21 cellular contexts compared by ENCODE assay signal in genomic region chr7:122767339-122767738, GRCh38.
DNase-seq lines count a peak whose midpoint lies in the region; ATAC-seq, FAIRE-seq and TF ChIP-seq lines count a peak whose summit lies in the region.
"Had no signal": no experiment of that assay in that cellular context is flagged by ENCODE, and none has a peak within 500 bp of the region (broad histone marks: within the 10 kb centered on the region; RNA-seq: fewer than 3 reads in every experiment).

No MANE protein-coding gene starts in this region.

- POLR2A ChIA-PET in A673 (lab: Charles Lee; ENCODE audit: low non-redundant PET) (no interaction called here), H1 (lab: Charles Lee; ENCODE audit: partially characterized antibody) (no interaction called here)

- H3K27me3 ChIP-seq in A673 (replicated peaks; ENCODE audit: insufficient read depth, low read depth, low read length, poor library complexity) (no peaks in the 10 kb centered on the region), HUES64 (ENCODE audit: insufficient read depth, low read length) (no peaks in the 10 kb centered on the region), H1 (replicated peaks in 1 of 4; ENCODE audit: control insufficient read depth in 3 of 4, extremely low read depth in 1 of 4, insufficient read depth in 3 of 4, low read length in 3 of 4) (no peaks in the 10 kb centered on the region), neuronal stem cell (ENCODE audit: control insufficient read depth in 3 of 3, insufficient read depth in 3 of 3, low read depth in 1 of 3, low read length in 3 of 3) (no peaks in the 10 kb centered on the region)

- H2BK5ac ChIP-seq in H1 (ENCODE audit: low read depth, low read length) (no peak overlapping the region), neuronal stem cell (ENCODE audit: low read length) (no peak overlapping the region)

- peaks cover 55% of the 10 kb centered on the region for H3K4me1 ChIP-seq in A673 (ENCODE audit: insufficient read depth, low read length, poor library complexity, severe bottlenecking)
- peaks cover 44% of the 10 kb centered on the region for H3K4me1 ChIP-seq in HUES64 (ENCODE audit: insufficient read depth, low read length)
- peaks cover 1 to 7% (median 5%) of the 10 kb centered on the region in 4 experiments; a peak in 5 of 7 replicates for H3K4me1 ChIP-seq in H1 (replicated peaks in 1 of 4; ENCODE audit: control insufficient read depth in 3 of 4, insufficient read depth in 4 of 4, low read length in 3 of 4)
- H3K4me1 ChIP-seq in neuronal stem cell (ENCODE audit: control insufficient read depth in 2 of 2, insufficient read depth in 1 of 2, low read depth in 1 of 2, low read length in 2 of 2), result peaks cover 0 to 12% of the 10 kb centered on the region in 2 donors

- TF ChIP-seq EP300 in H1 (IDR thresholded peaks at IDR 0.05; ENCODE audit: borderline replicate concordance in 1 of 2, low read depth in 2 of 2, low read length in 2 of 2), result peak in 1 of 2 experiments; percentile 53; a peak in 1 of 3 replicates

- no peak overlapping the region for H3K14ac ChIP-seq in H1 (ENCODE audit: insufficient read length)
- H3K14ac ChIP-seq in neuronal stem cell (ENCODE audit: low read length), result no peak overlapping the region

- H2AFZ ChIP-seq in H1 (ENCODE audit: low read length) (no peak overlapping the region), neuronal stem cell (ENCODE audit: low read length) (no peak overlapping the region)

- H3K4ac ChIP-seq in H1 (replicated peaks; ENCODE audit: insufficient read length, low read depth, low read length) (no peak overlapping the region), neuronal stem cell (ENCODE audit: low read length) (no peak overlapping the region)

- no peaks in the 10 kb centered on the region; the same call in 1 of the 2 replicates for H3K79me1 ChIP-seq in H1 (ENCODE audit: low read depth, low read length)
- H3K79me1 ChIP-seq in neuronal stem cell (ENCODE audit: low read depth, low read length), result no peaks in the 10 kb centered on the region

- no peak overlapping the region for H2BK12ac ChIP-seq in H1 (ENCODE audit: low read depth, low read length)
- H2BK12ac ChIP-seq in neuronal stem cell (ENCODE audit: low read length), result no peak overlapping the region

- H3K79me2 ChIP-seq in H1 (ENCODE audit: control insufficient read depth in 1 of 2, insufficient read depth in 2 of 2, low read length in 2 of 2), result no peaks in the 10 kb centered on the region

- no peaks in the 10 kb centered on the region for H4K20me1 ChIP-seq in H1 (replicated peaks in 1 of 2; ENCODE audit: control insufficient read depth in 1 of 2, insufficient read depth in 2 of 2, low read length in 2 of 2)

- H3K9ac ChIP-seq in HUES64 (ENCODE audit: low read depth, low read length), result no peak overlapping the region
- H3K9ac ChIP-seq in H1 (replicated peaks in 1 of 4; ENCODE audit: extremely low read depth in 1 of 4, low read depth in 3 of 4, low read length in 3 of 4), result no peak overlapping the region
- H3K9ac ChIP-seq in neuronal stem cell (ENCODE audit: low read depth, low read length, poor library complexity), result no peak overlapping the region

- TF ChIP-seq CTCF in A673 (conservative IDR thresholded peaks at IDR 0.05; ENCODE audit: low read depth, low read length) (no peak), H1 (IDR thresholded peaks at IDR 0.05; ENCODE audit: control extremely low read depth in 1 of 3, insufficient read depth in 1 of 3, low read depth in 1 of 3, low read length in 3 of 3) (no peak)

- no TSS peak for BruUV-seq in A673 (replicated peaks; lab: Mats Ljungman, UMichigan)

- H2AK5ac ChIP-seq in H1 (ENCODE audit: low read depth, low read length) (no peak overlapping the region), neuronal stem cell (ENCODE audit: low read depth, low read length) (no peak overlapping the region)

- H2BK20ac ChIP-seq in H1 (ENCODE audit: low read length), result no peak overlapping the region

- no peak overlapping the region for H3K23ac ChIP-seq in H1 (ENCODE audit: insufficient read length)
- H3K23ac ChIP-seq in neuronal stem cell (ENCODE audit: low read depth, low read length, poor library complexity), result no peak overlapping the region

- DNase-seq in A673 (ENCODE audit: low spot score) (peak; percentile 30), H1 (ENCODE audit: low read depth in 1 of 2, low spot score in 2 of 2) (no peak), neuronal stem cell (ENCODE audit: low spot score) (peak; percentile 23), NCI-H2227 treated with DMSO at 0.1 percent for 48 hours (lab: John Stamatoyannopoulos, UW) (no peak), activated gamma-delta T cell treated with Interleukin-2 at 50 U/mL for 16 hours (no peak)
- DNase-seq: 8988T; C1 segment of cervical spinal cord; CD4-positive, CD25-positive, alpha-beta regulatory T cell; CD8-positive, alpha-beta memory T cell; COR-L47; DMS 273 treated with DMSO at 0.1 percent for 48 hours; DMS53; DND-41; EL; HCEC 1CT had no signal

- no peak for TF ChIP-seq POLR2A in H1 (IDR thresholded peaks at IDR 0.05; ENCODE audit: control extremely low read depth in 1 of 2, low read depth in 2 of 2, low read length in 2 of 2)

- 58% methylated on average over 2 of the region's 3 CpGs for WGBS in HUES64
- WGBS in H1 (ENCODE audit: extremely low coverage in 1 of 2, insufficient coverage in 1 of 2, insufficient read length in 1 of 2, insufficient replicate concordance in 2 of 2, low coverage in 1 of 2, low lambda C conversion rate in 2 of 2, missing lambda C conversion rate in 1 of 2), 2 experiments, result 33% methylated on average over 3 of the region's 3 CpGs; no CpG with 5 or more reads in 1 of the 2 experiments
- WGBS in neuronal stem cell (ENCODE audit: extremely low coverage in 2 of 2, insufficient read length in 2 of 2, insufficient replicate concordance in 1 of 2), 2 donors, result no CpG with 5 or more reads among the region's 3 CpGs

- H3K4me3 ChIP-seq in A673 (ENCODE audit: low read depth, low read length, poor library complexity, severe bottlenecking) (no peak overlapping the region), HUES64 (ENCODE audit: low read length) (no peak overlapping the region), H1 (ENCODE audit: extremely low read depth in 1 of 4, insufficient read depth in 2 of 4, low read depth in 3 of 4, low read length in 4 of 4) (no peak overlapping the region; a peak in 1 of 8 replicates), neuronal stem cell (ENCODE audit: low read length in 2 of 2) (no peak overlapping the region)
- H3K4me3 ChIP-seq: GM12878 had no signal

- H2BK120ac ChIP-seq in H1 (replicated peaks; ENCODE audit: low read depth, low read length) (no peak overlapping the region), neuronal stem cell (ENCODE audit: low read depth, low read length) (no peak overlapping the region)

- H4K8ac ChIP-seq in H1 (ENCODE audit: extremely low read depth, insufficient read depth, low read length) (no peak overlapping the region), neuronal stem cell (ENCODE audit: low read depth, low read length) (no peak overlapping the region)

- ATAC-seq in GM19395 (IDR thresholded peaks at IDR 0.05; ENCODE audit: unreplicated experiment), result no peak
- ATAC-seq: GM12878, HepG2 had no signal

- no peak overlapping the region for H3K27ac ChIP-seq in A673 (ENCODE audit: low read depth, low read length, poor library complexity, severe bottlenecking)
- peak overlapping the region; percentile 53 for H3K27ac ChIP-seq in HUES64 (ENCODE audit: low read depth, low read length)
- no peak overlapping the region for H3K27ac ChIP-seq in H1 (ENCODE audit: low read depth, low read length)
- H3K27ac ChIP-seq in neuronal stem cell (replicated peaks; ENCODE audit: low read length), result no peak overlapping the region
- H3K27ac ChIP-seq: HL-60 had no signal

- H3K36me3 ChIP-seq in A673 (ENCODE audit: insufficient read depth, low read length, poor library complexity, severe bottlenecking) (no peaks in the 10 kb centered on the region), HUES64 (ENCODE audit: insufficient read depth, low read length) (no peaks in the 10 kb centered on the region), H1 (ENCODE audit: control insufficient read depth in 2 of 4, insufficient read depth in 4 of 4, low read length in 3 of 4) (no peaks in the 10 kb centered on the region), neuronal stem cell (replicated peaks in 1 of 2; ENCODE audit: control insufficient read depth in 2 of 2, insufficient read depth in 2 of 2, low read length in 2 of 2) (no peaks in the 10 kb centered on the region)

- intact Hi-C loops in A673 (cut with micrococcal nuclease; ENCODE audit: unreplicated experiment), result no loop called here

- no peaks in the 10 kb centered on the region for H3K9me3 ChIP-seq in A673 (ENCODE audit: low read depth, low read length, poor library complexity, severe bottlenecking)
- H3K9me3 ChIP-seq in HUES64 (ENCODE audit: insufficient read depth, low read depth, low read length), result no peaks in the 10 kb centered on the region
- no peaks in the 10 kb centered on the region for H3K9me3 ChIP-seq in H1 (ENCODE audit: insufficient read depth in 2 of 2, low read depth in 1 of 2, low read length in 1 of 2)
- no peaks in the 10 kb centered on the region for H3K9me3 ChIP-seq in neuronal stem cell (replicated peaks in 1 of 2; ENCODE audit: control insufficient read depth in 2 of 2, insufficient read depth in 1 of 2, low read depth in 1 of 2, low read length in 2 of 2)

- H3K18ac ChIP-seq in H1 (ENCODE audit: extremely low read depth, low read length), result no peak overlapping the region; the same call in 1 of the 2 replicates
- H3K18ac ChIP-seq in neuronal stem cell (ENCODE audit: low read length), result no peak overlapping the region

- H2BK15ac ChIP-seq in H1 (ENCODE audit: low read length) (no peak overlapping the region), neuronal stem cell (ENCODE audit: low read length) (no peak overlapping the region)

- H4K91ac ChIP-seq in H1 (replicated peaks; ENCODE audit: insufficient read length, low read length) (no peak overlapping the region), neuronal stem cell (ENCODE audit: low read depth, low read length, poor library complexity) (no peak overlapping the region)

- no peak overlapping the region for H3K56ac ChIP-seq in H1 (replicated peaks; ENCODE audit: insufficient read length, low read depth, low read length)

- H3K23me2 ChIP-seq in H1 (ENCODE audit: low read depth, low read length), result 0 out of 2 replicates have a peak, but pooled peaks cover 1% of the 10 kb centered on the region

- H3K4me2 ChIP-seq in H1 (ENCODE audit: insufficient read depth in 1 of 2, low read depth in 2 of 2, low read length in 2 of 2), result no peak overlapping the region; a peak in 1 of 4 replicates
- H3K4me2 ChIP-seq in neuronal stem cell (ENCODE audit: insufficient read depth, low read length, poor library complexity, severe bottlenecking), result no peak overlapping the region

- peak overlapping the region; percentile 18 for H4K5ac ChIP-seq in H1 (ENCODE audit: insufficient read length, low read depth, low read length)

- FAIRE-seq in H1 (lab: Jason Lieb, UNC), result peak; percentile 60
- FAIRE-seq: GM12878, H54, HepG2 had no signal

- TF ChIP-seq RAD21 in H1 (IDR thresholded peaks at IDR 0.05 in 1 of 2, conservative IDR thresholded peaks at IDR 0.05 in 1 of 2; ENCODE audit: low read depth in 2 of 2, low read length in 2 of 2), result no peak

- CTCF ChIA-PET in A673 (lab: Charles Lee), result no interaction called here
- CTCF ChIA-PET in H1 (lab: Charles Lee; ENCODE audit: partially characterized antibody), result interaction anchor here (0.7 to 1.6 kb wide), 4 partner anchors 9 to 234 kb away, joined by 3 to 6 read pairs (median 3); no protein-coding TSS in a partner anchor

TF ChIP-seq in H1, 55 proteins besides CTCF, POLR2A, EP300 and RAD21 (continues in another document):
- TF ChIP-seq TEAD4 (IDR thresholded peaks at IDR 0.05; ENCODE audit: low read depth, low read length), result peak; percentile 88

Comparison
In these comparisons a context has a peak if more than half of its experiments do, and no peak if none do; other contexts are left out.
1. DNase-seq: peak in A673 (single experiment) and neuronal stem cell (single experiment); none in H1 (0 of 2), NCI-H2227 treated with DMSO at 0.1 percent for 48 hours (single experiment) and activated gamma-delta T cell treated with Interleukin-2 at 50 U/mL for 16 hours (single experiment).